In genomic region chr7:48090095-48090805, GRCh38 we compare ENCODE assay signal across 8 cellular contexts. TPM values are rescaled to one million over a fixed set of nuclear protein-coding genes. Genes with fewer than 3 reads are reported as not detected.
DNase-seq lines count a peak whose midpoint lies in the region; ATAC-seq and TF ChIP-seq lines count a peak whose summit lies in the region.

No MANE protein-coding gene starts in this region.

- H3K36me3 Mint-ChIP-seq in GM23338 (ENCODE audit: low read depth) = peaks cover 48% of the 10 kb centered on the region
- peaks cover 70% of the 10 kb centered on the region for H3K36me3 Mint-ChIP-seq in activated T-helper 17 cell treated with anti-CD3 and anti-CD28 coated beads, Interleukin-2, amount 50 U/mL, for 72 hours (ENCODE audit: low read depth)

- H3K4me2 ChIP-seq in GM23338 = peak overlapping the region; percentile 98

- no peak for TF ChIP-seq CTCF in GM23338 (conservative IDR thresholded peaks at IDR 0.05; ENCODE audit: low read depth in 2 of 2)

- peak overlapping the region; percentile 51; the same call in 1 of the 2 replicates for H3K27ac Mint-ChIP-seq in GM23338
- peak overlapping the region; percentile 72 for H3K27ac Mint-ChIP-seq in activated T-helper 17 cell treated with anti-CD3 and anti-CD28 coated beads, Interleukin-2, amount 50 U/mL, for 72 hours

- H3K4me1 Mint-ChIP-seq in GM23338 = peaks cover 40% of the 10 kb centered on the region
- H3K4me1 Mint-ChIP-seq in activated T-helper 17 cell treated with anti-CD3 and anti-CD28 coated beads, Interleukin-2, amount 50 U/mL, for 72 hours = peaks cover 38% of the 10 kb centered on the region

- no peaks in the 10 kb centered on the region for H4K20me1 ChIP-seq in GM23338 (replicated peaks; ENCODE audit: insufficient read depth)

- no peak overlapping the region for H2AFZ ChIP-seq in GM23338

- H3K27me3 ChIP-seq in GM23338 (ENCODE audit: insufficient read depth) (no peaks in the 10 kb centered on the region), iPS DF 6.9 (ENCODE audit: control insufficient read depth, insufficient read depth, low read length) (no peaks in the 10 kb centered on the region)

- peak overlapping the region; percentile 39; the same call in 1 of the 2 replicates for H3K27ac ChIP-seq in GM23338 (ENCODE audit: low read depth)
- H3K27ac ChIP-seq in iPS DF 6.9 (ENCODE audit: low read length) = no peak overlapping the region

- peak overlapping the region; percentile 87 for H3K4me3 Mint-ChIP-seq in GM23338
- H3K4me3 Mint-ChIP-seq in activated T-helper 17 cell treated with anti-CD3 and anti-CD28 coated beads, Interleukin-2, amount 50 U/mL, for 72 hours = peak overlapping the region; percentile 81

- peaks cover 13% of the 10 kb centered on the region for H3K36me3 ChIP-seq in GM23338 (ENCODE audit: insufficient read depth)
- peaks cover 11% of the 10 kb centered on the region; the same call in 1 of the 2 replicates for H3K36me3 ChIP-seq in iPS DF 6.9 (ENCODE audit: control insufficient read depth, insufficient read depth, low read length)

- H3F3A ChIP-seq in GM23338 (replicated peaks; ENCODE audit: low read depth) = peaks cover 10% of the 10 kb centered on the region

- H3K4me1 ChIP-seq in GM23338 (ENCODE audit: insufficient read depth) (peaks cover 19% of the 10 kb centered on the region), iPS DF 6.9 (ENCODE audit: control insufficient read depth, insufficient read depth, low read length) (peaks cover 1% of the 10 kb centered on the region; the same call in 1 of the 2 replicates)

- no peaks in the 10 kb centered on the region for H3K9me2 ChIP-seq in GM23338 (ENCODE audit: insufficient read depth)

- ATAC-seq in GM23338 (peak; percentile 3), HG02763 (IDR thresholded peaks at IDR 0.05; ENCODE audit: unreplicated experiment) (no peak), HG03045 (IDR thresholded peaks at IDR 0.05; ENCODE audit: unreplicated experiment) (no peak)
- ATAC-seq in activated T-helper 17 cell treated with anti-CD3 and anti-CD28 coated beads, Interleukin-2, amount 50 U/mL, for 72 hours (replicated peaks) = no peak

- no peaks in the 10 kb centered on the region for H3K9me3 ChIP-seq in iPS DF 6.9 (ENCODE audit: control insufficient read depth, insufficient read depth, low read length)

- H3K4me3 ChIP-seq in GM23338 (peak overlapping the region; percentile 88), iPS DF 6.9 (ENCODE audit: low read length) (peak overlapping the region; percentile 81; the same call in 1 of the 2 replicates), skeletal muscle cell (ENCODE audit: low read depth, low read length) (peak overlapping the region; percentile 80)

- no peaks in the 10 kb centered on the region for H3K9me3 Mint-ChIP-seq in GM23338
- no peaks in the 10 kb centered on the region for H3K9me3 Mint-ChIP-seq in activated T-helper 17 cell treated with anti-CD3 and anti-CD28 coated beads, Interleukin-2, amount 50 U/mL, for 72 hours

- H3K27me3 Mint-ChIP-seq in GM23338 (ENCODE audit: insufficient read depth, low read depth, poor library complexity) = peaks cover 17% of the 10 kb centered on the region
- no peaks in the 10 kb centered on the region for H3K27me3 Mint-ChIP-seq in activated T-helper 17 cell treated with anti-CD3 and anti-CD28 coated beads, Interleukin-2, amount 50 U/mL, for 72 hours

- DNase-seq in GM23338 (ENCODE audit: low spot score) = peak; percentile 77
- no peak for DNase-seq in iPS DF 6.9 (ENCODE audit: low read depth, low spot score)
- no peak for DNase-seq in skeletal muscle cell (ENCODE audit: low read depth)
- no peak for DNase-seq in H4 (ENCODE audit: low spot score)
- DNase-seq in SKM-1 treated with dmso at 0.1 percent for 144 hours (lab: John Stamatoyannopoulos, UW; ENCODE audit: unreplicated experiment) = no peak

- WGBS in iPS DF 6.9 (ENCODE audit: insufficient coverage, insufficient read length) = no CpG with 5 or more reads among the region's 28 CpGs

- H3K79me2 ChIP-seq in GM23338 (replicated peaks; ENCODE audit: insufficient read depth) = 0 out of 2 replicates have a peak, but pooled peaks cover 4% of the 10 kb centered on the region

TF ChIP-seq in GM23338, 12 proteins besides CTCF, POLR2A, EP300 and RAD21:
- TF ChIP-seq ETS1 (IDR thresholded peaks at IDR 0.05) (no peak), ZNF462 (CRISPR knock-in tag; IDR thresholded peaks at IDR 0.05) (no peak), NANOG (IDR thresholded peaks at IDR 0.05; ENCODE audit: borderline replicate concordance) (no peak)

RNA-seq across cellular contexts. Expression of gene UPP1, which starts 1.2 kb away (rescaled TPM):
- 22.7 and 28.6 TPM in 2 replicates for total RNA-seq in GM23338 (2014; rRNA removed; shearing (Covaris generic))
- polyA plus RNA-seq in GM23338 (2016; fragmentation: Nextera tagmentation; extraction: Ambion mirVana) = 43.5 and 44.1 TPM in 2 replicates
- total RNA-seq in activated T-helper 17 cell treated with anti-CD3 and anti-CD28 coated beads, Interleukin-2, amount 50 U/mL, for 72 hours = 10 to 100 TPM; 69.1 to 83.9 TPM
- total RNA-seq in H4 (2014; rRNA removed; shearing (Covaris generic)) = 42.9 and 64.7 TPM in 2 replicates

RNA-seq across cellular contexts. Expression of gene C7orf57, which starts 54.9 kb away (rescaled TPM):
- 0.42 and 1.6 TPM in 2 replicates for total RNA-seq in GM23338 (2014; rRNA removed; shearing (Covaris generic))
- polyA plus RNA-seq in GM23338 (2016; fragmentation: Nextera tagmentation; extraction: Ambion mirVana) = 1.7 and 2.1 TPM in 2 replicates
- total RNA-seq in activated T-helper 17 cell treated with anti-CD3 and anti-CD28 coated beads, Interleukin-2, amount 50 U/mL, for 72 hours = under 1 TPM; 0.32 to 0.95 TPM
- 0.06 and 0.08 TPM in 2 replicates for total RNA-seq in H4 (2014; rRNA removed; shearing (Covaris generic))
